20 cellular contexts compared by ENCODE assay signal in genomic region chrX:31165241-31166035, GRCh38.
"Had no signal": no experiment of that assay in that cellular context is flagged by ENCODE, and none has a peak within 500 bp of the region (broad histone marks: within the 10 kb centered on the region; RNA-seq: fewer than 3 reads in every experiment).

No MANE protein-coding gene starts in this region.

- H3K4me1 ChIP-seq: left lung, psoas muscle, testis had no signal

- H3K27me3 Mint-ChIP-seq: activated CD8-positive, alpha-beta memory T cell treated with anti-CD3 and anti-CD28 coated beads, Interleukin-2, amount 10 ng/mL, durations not matched to agents 7 days and 5 days had no signal

- H3K27ac ChIP-seq: cardiac muscle cell, left lung, psoas muscle, testis had no signal

- H3K36me3 Mint-ChIP-seq: activated CD8-positive, alpha-beta memory T cell treated with anti-CD3 and anti-CD28 coated beads, Interleukin-2, amount 10 ng/mL, durations not matched to agents 7 days and 5 days; activated naive CD4-positive, alpha-beta T cell treated with anti-CD3 and anti-CD28 coated beads, Interleukin-2, amount 50 U/mL, for 72 hours; natural killer cell had no signal

- DNase-seq: activated CD4-positive, alpha-beta T cell treated with anti-CD3 and anti-CD28 coated beads for 1 hour; activated CD4-positive, alpha-beta T cell treated with anti-CD3 and anti-CD28 coated beads, Interleukin-2, amount 50 U/mL, for 48 hours; activated CD8-positive, alpha-beta memory T cell treated with anti-CD3 and anti-CD28 coated beads, Interleukin-2, amount 10 ng/mL, durations not matched to agents 7 days and 5 days; activated effector memory CD4-positive, alpha-beta T cell treated with anti-CD3 and anti-CD28 coated beads, Interleukin-2, amount 50 U/mL, for 16 hours; activated T-cell treated with anti-CD3 and anti-CD28 coated beads, Interleukin-2, amount 50 U/mL, for 4 hours; cortex of kidney; effector memory CD4-positive, alpha-beta T cell; islet precursor cell; left lung; natural killer cell; nucleus accumbens; psoas muscle; stimulated activated CD4-positive, alpha-beta T cell treated with anti-CD3 and anti-CD28 coated beads, Interleukin-2, amount 100 ng/mL, for 48 hours; stimulated activated CD8-positive, alpha-beta memory T cell treated with anti-CD3 and anti-CD28 coated beads, Interleukin-4, amount 100 ng/mL, for 48 hours; stimulated activated naive CD8-positive, alpha-beta T cell treated with anti-CD3 and anti-CD28 coated beads, Interleukin-15, Interleukin-2, amounts not matched to agents 100 U/mL and 50 U/mL, for 24 hours; T-helper 9 cell; testis had no signal

- H3K4me3 ChIP-seq: cardiac muscle cell, left lung, psoas muscle, testis had no signal

- H3K4me1 Mint-ChIP-seq: activated CD8-positive, alpha-beta memory T cell treated with anti-CD3 and anti-CD28 coated beads, Interleukin-2, amount 10 ng/mL, durations not matched to agents 7 days and 5 days; natural killer cell had no signal

- H3K27ac Mint-ChIP-seq: activated CD8-positive, alpha-beta memory T cell treated with anti-CD3 and anti-CD28 coated beads, Interleukin-2, amount 10 ng/mL, durations not matched to agents 7 days and 5 days; activated naive CD4-positive, alpha-beta T cell treated with anti-CD3 and anti-CD28 coated beads, Interleukin-2, amount 50 U/mL, for 72 hours; natural killer cell had no signal

- H3K9me3 ChIP-seq: left lung, psoas muscle, testis had no signal

- H3K27me3 ChIP-seq: cardiac muscle cell, left lung, testis had no signal

- H3K4me3 Mint-ChIP-seq: activated CD8-positive, alpha-beta memory T cell treated with anti-CD3 and anti-CD28 coated beads, Interleukin-2, amount 10 ng/mL, durations not matched to agents 7 days and 5 days; activated T-cell treated with anti-CD3 and anti-CD28 coated beads, Interleukin-2, amount 50 U/mL, for 4 hours; natural killer cell had no signal

- ATAC-seq: activated CD8-positive, alpha-beta memory T cell treated with anti-CD3 and anti-CD28 coated beads, Interleukin-2, amount 10 ng/mL, durations not matched to agents 7 days and 5 days; activated naive CD4-positive, alpha-beta T cell treated with anti-CD3 and anti-CD28 coated beads, Interleukin-2, amount 50 U/mL, for 72 hours; activated T-cell treated with anti-CD3 and anti-CD28 coated beads, Interleukin-2, amount 50 U/mL, for 4 hours; left lung; natural killer cell; psoas muscle; sciatic nerve; stimulated activated naive CD8-positive, alpha-beta T cell treated with anti-CD3 and anti-CD28 coated beads, Interleukin-15, Interleukin-2, amounts not matched to agents 100 U/mL and 50 U/mL, for 24 hours had no signal

- H3K36me3 ChIP-seq: cardiac muscle cell, left lung had no signal
